In the genomic region with DNA sequence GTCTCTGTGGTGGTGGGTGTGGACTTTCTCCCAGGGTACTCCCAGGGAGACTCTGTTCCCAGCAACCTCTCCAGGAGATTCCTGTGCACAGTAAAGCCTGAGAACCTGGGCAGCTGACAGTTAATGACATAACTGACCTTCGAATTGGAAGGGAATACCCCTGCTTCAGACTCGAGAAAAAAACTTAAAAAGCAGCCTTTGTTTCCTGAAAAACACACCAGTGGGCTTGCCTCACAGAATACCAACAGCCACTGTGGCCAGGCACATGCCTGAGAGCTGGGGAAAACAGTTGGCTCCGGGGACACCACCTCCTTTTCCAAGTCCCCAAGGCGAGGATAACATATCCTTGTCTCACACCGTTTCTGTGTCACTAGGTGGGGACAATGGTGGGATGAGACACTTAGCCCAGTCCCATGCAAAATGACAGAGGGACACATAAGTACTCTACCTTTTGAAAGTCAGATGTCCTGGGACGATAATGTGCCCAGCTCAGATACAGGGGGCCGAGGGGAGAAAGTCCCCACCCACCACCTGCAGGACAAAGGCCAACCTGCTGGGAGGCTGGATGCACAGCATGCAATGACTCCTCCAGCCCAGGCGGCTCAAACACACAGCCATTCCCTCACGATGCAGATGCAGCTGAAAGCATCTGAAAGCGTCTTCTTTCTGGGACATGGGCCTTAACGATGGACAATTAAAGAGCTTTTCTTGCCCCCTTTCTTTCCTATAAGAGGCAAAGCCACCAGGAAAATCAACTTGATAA, we compare ENCODE assay signal across 18 cellular contexts.
DNase-seq lines count a peak whose midpoint lies in the region; ATAC-seq and TF ChIP-seq lines count a peak whose summit lies in the region.
"Had no signal": no experiment of that assay in that cellular context is flagged by ENCODE, and none has a peak within 500 bp of the region (broad histone marks: within the 10 kb centered on the region; RNA-seq: fewer than 3 reads in every experiment).

No MANE protein-coding gene starts in this region.

- intact Hi-C loops in left ventricle myocardium inferior (cut with micrococcal nuclease), result no loop called here
- intact Hi-C loops in left ventricle myocardium superior (cut with micrococcal nuclease), result no loop called here

- no peaks in the 10 kb centered on the region for H3K9me3 ChIP-seq in left ventricle myocardium inferior (replicated peaks)

- ATAC-seq in left ventricle myocardium superior (no peak), naive B cell (ENCODE audit: low read depth in 2 of 2) (no peak), HG02759 (IDR thresholded peaks at IDR 0.05; ENCODE audit: unreplicated experiment) (no peak)
- ATAC-seq: esophagus mucosa; stimulated activated naive CD8-positive, alpha-beta T cell treated with anti-CD3 and anti-CD28 coated beads, Interleukin-15, amount 100 ng/mL, for 72 hours had no signal

- no peak for TF ChIP-seq CTCF in left ventricle myocardium inferior (IDR thresholded peaks at IDR 0.05; ENCODE audit: borderline replicate concordance)
- no peak for TF ChIP-seq CTCF in type B pancreatic cell (conservative IDR thresholded peaks at IDR 0.05)

- no peak overlapping the region for H3K4me3 ChIP-seq in left ventricle myocardium inferior

- no peaks in the 10 kb centered on the region for H3K27me3 ChIP-seq in left ventricle myocardium inferior (ENCODE audit: low read depth)

- H3K36me3 Mint-ChIP-seq in naive B cell, result peaks cover 10 to 15% of the 10 kb centered on the region in 2 donors
- peaks cover 41% of the 10 kb centered on the region for H3K36me3 Mint-ChIP-seq in type B pancreatic cell

- peaks cover 0 to 3% (median 0%) of the 10 kb centered on the region in 7 donors for H3K9me3 Mint-ChIP-seq in naive B cell
- H3K9me3 Mint-ChIP-seq in type B pancreatic cell, result no peaks in the 10 kb centered on the region
- H3K9me3 Mint-ChIP-seq: stimulated activated naive CD8-positive, alpha-beta T cell treated with anti-CD3 and anti-CD28 coated beads, Interleukin-15, amount 100 ng/mL, for 72 hours had no signal

- H3K4me3 Mint-ChIP-seq in naive B cell (peak overlapping the region in 1 of 8 donors; percentile 47), type B pancreatic cell (no peak overlapping the region)
- H3K4me3 Mint-ChIP-seq: stimulated activated naive CD8-positive, alpha-beta T cell treated with anti-CD3 and anti-CD28 coated beads, Interleukin-15, amount 100 ng/mL, for 72 hours had no signal

- H3K36me3 ChIP-seq in left ventricle myocardium inferior, result peaks cover 35% of the 10 kb centered on the region

- DNase-seq in left ventricle myocardium inferior (no peak), left ventricle myocardium superior (no peak), naive B cell (no peak), type B pancreatic cell (ENCODE audit: extremely low spot score, unreplicated experiment) (no peak), DMS 273 (lab: John Stamatoyannopoulos, UW; ENCODE audit: unreplicated experiment) (no peak)
- no peak for DNase-seq in activated CD4-positive, alpha-beta T cell treated with anti-CD3 and anti-CD28 coated beads for 48 hours
- DNase-seq: activated CD4-positive, alpha-beta T cell treated with anti-CD3 and anti-CD28 coated beads for 1 hour; activated effector memory CD4-positive, alpha-beta T cell treated with anti-CD3 and anti-CD28 coated beads, Interleukin-2, amount 50 U/mL, for 16 hours; aorta; EL; Kasumi-1; kidney; NCI-H1417; NCI-H446; stimulated activated naive CD8-positive, alpha-beta T cell treated with anti-CD3 and anti-CD28 coated beads, Interleukin-15, amount 100 ng/mL, for 72 hours had no signal

- H3K27ac Mint-ChIP-seq in naive B cell, result peak overlapping the region in 5 of 6 donors; percentile 37 to 84 (median 76)
- peak overlapping the region; percentile 12 for H3K27ac Mint-ChIP-seq in type B pancreatic cell

- peaks cover 82% of the 10 kb centered on the region for H3K4me1 ChIP-seq in left ventricle myocardium inferior

- H3K27ac ChIP-seq in left ventricle myocardium inferior (replicated peaks), result peak overlapping the region; percentile 91
- peak overlapping the region; percentile 65 for H3K27ac ChIP-seq in cingulate gyrus (ENCODE audit: low read depth, low read length)

- peaks cover 33 to 41% (median 40%) of the 10 kb centered on the region in 3 donors for H3K4me1 Mint-ChIP-seq in naive B cell
- H3K4me1 Mint-ChIP-seq in type B pancreatic cell (ENCODE audit: unreplicated experiment), result peaks cover 42% of the 10 kb centered on the region

- no peaks in the 10 kb centered on the region for H3K27me3 Mint-ChIP-seq in naive B cell
- H3K27me3 Mint-ChIP-seq in type B pancreatic cell, result no peaks in the 10 kb centered on the region
- H3K27me3 Mint-ChIP-seq: stimulated activated naive CD8-positive, alpha-beta T cell treated with anti-CD3 and anti-CD28 coated beads, Interleukin-15, amount 100 ng/mL, for 72 hours had no signal
